In the genomic region with DNA sequence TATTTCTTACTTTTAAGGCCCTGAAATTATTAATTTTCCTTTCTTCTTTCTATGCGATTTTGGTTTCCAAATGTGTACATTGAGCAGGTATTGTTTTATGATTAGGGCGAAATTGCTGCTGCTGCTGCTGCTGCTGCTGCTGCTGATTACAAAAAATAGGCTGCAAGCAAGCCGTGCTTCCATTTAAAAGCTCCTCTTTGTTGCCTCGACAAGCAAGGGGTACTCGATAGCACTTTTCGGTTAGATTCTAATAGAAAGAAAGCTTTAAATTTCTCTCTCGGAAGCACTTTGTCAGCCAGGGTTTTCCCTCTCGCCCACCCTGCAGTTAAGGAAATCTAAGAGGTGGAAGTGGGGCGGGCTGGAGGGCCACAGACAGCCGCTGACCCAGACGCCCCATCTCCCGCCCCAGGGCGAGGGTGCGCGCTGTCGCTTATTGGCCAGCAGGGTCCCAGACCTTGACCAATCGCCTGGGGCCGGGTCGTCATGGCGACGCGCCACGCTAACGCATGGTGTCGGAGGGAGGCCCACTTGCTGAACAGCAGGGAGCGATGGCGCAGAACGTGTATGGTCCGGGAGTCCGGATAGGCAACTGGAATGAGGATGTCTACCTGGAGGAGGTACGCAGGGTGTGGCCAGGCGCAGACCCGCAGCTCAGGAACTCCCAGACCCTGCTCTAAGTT, we compare ENCODE assay signal across 8 cellular contexts. TPM values are rescaled to one million over a fixed set of nuclear protein-coding genes. Genes with fewer than 3 reads are reported as not detected.
DNase-seq lines count a peak whose midpoint lies in the region; ATAC-seq lines count a peak whose summit lies in the region.

A gene with protein sequence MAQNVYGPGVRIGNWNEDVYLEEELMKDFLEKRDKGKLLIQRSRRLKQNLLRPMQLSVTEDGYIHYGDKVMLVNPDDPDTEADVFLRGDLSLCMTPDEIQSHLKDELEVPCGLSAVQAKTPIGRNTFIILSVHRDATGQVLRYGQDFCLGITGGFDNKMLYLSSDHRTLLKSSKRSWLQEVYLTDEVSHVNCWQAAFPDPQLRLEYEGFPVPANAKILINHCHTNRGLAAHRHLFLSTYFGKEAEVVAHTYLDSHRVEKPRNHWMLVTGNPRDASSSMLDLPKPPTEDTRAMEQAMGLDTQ (plus strand): TSS at position 489 of the 680 bp plus-strand sequence. CDS start 60 bp downstream, at position 549.

- in situ Hi-C loops in ACHN (cut with HindIII; ENCODE audit: low pct_ligation_motif_present, low pct_unique_long_range_greater_than_20kb, low sequenced_read_pairs) = no loop called here

- DNase-seq in ACHN = peak; percentile 62
- DNase-seq in SJSA1 (ENCODE audit: low read depth in 1 of 2, low spot score in 2 of 2) = peak; percentile 10 to 56
- peak; percentile 23 to 67 for DNase-seq in dermis microvascular lymphatic vessel endothelial cell (ENCODE audit: low read depth in 2 of 2)
- peak; percentile 55 for DNase-seq in left lobe of liver (ENCODE audit: low spot score)
- peak; percentile 0 to 21 (median 17) for DNase-seq in stimulated activated CD4-positive, alpha-beta T cell treated with anti-CD3 and anti-CD28 coated beads, Interleukin-1b, Interleukin-23, amount 100 ng/mL, for 24 hours (ENCODE audit: low read depth in 4 of 4, low spot score in 1 of 4)
- no peak for DNase-seq in central memory CD4-positive, alpha-beta T cell

- H3K36me3 ChIP-seq in SJSA1 = no peaks in the 10 kb centered on the region

- H3K9me3 ChIP-seq in SJSA1 (replicated peaks) = no peaks in the 10 kb centered on the region

- ATAC-seq in HG03354 (IDR thresholded peaks at IDR 0.05; ENCODE audit: poor library complexity, severe bottlenecking, unreplicated experiment) (peak; percentile 60), left lobe of liver (peak; percentile 64), GM21717 (IDR thresholded peaks at IDR 0.05; ENCODE audit: unreplicated experiment) (no peak)

- no peak within 1 kb of the TSS for H3K4me3 ChIP-seq in SJSA1

- no peaks in the 10 kb centered on the region for H3K4me1 ChIP-seq in SJSA1 (replicated peaks)

- H3K27ac ChIP-seq in SJSA1 = no peak within 1 kb of the TSS

- no peaks in the 10 kb centered on the region for H3K27me3 ChIP-seq in SJSA1 (replicated peaks)

RNA-seq across cellular contexts. Expression of the gene that starts here (rescaled TPM):
- total RNA-seq in SJSA1 (2014; rRNA removed; shearing (Covaris generic)) = not detected in 2 replicates
- 0.38 and 0.90 TPM in 2 replicates for total RNA-seq in dermis microvascular lymphatic vessel endothelial cell
- total RNA-seq in left lobe of liver = 0.25 TPM

Comparison
In these comparisons a context has a peak if more than half of its experiments do, and no peak if none do; other contexts are left out.
1. Peak in DNase-seq in SJSA1; RNA of the gene not detected or under 1 TPM.
2. Peak in DNase-seq in dermis microvascular lymphatic vessel endothelial cell; RNA of the gene not detected or under 1 TPM.
3. Peak in DNase-seq and ATAC-seq in left lobe of liver; RNA of the gene not detected or under 1 TPM.